24 cellular contexts compared by ENCODE assay signal in the genomic region with DNA sequence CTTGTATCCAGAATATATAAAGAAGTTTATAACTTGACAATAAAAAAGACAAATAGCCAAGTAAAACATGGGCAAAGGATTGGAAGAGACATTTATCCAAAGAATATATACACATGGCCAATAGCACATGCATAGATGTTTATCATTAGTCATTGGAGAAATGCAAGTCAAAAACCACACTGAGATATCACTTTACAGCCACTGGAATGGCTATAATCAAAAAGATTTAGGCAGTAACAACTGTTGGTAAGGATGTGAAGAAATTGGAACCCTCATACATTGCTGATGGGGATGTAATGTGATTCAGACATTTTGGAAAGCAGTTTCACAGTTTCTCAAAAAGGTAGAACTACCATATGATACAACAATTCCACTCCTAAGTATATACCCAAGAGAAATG.
"Had no signal": no experiment of that assay in that cellular context is flagged by ENCODE, and none has a peak within 500 bp of the region (broad histone marks: within the 10 kb centered on the region; RNA-seq: fewer than 3 reads in every experiment).

No MANE protein-coding gene starts in this region.

- ATAC-seq: foreskin keratinocyte; gastroesophageal sphincter; heart left ventricle; natural killer cell; sciatic nerve; stimulated activated memory B cell treated with anti-CD40 and anti-IgM and Interleukin-4, amounts not matched to agents 10 μg/mL and 1 μg/mL and 100 μg/mL, for 72 hours; stimulated activated naive CD8-positive, alpha-beta T cell treated with anti-CD3 and anti-CD28 coated beads, Interleukin-15, Interleukin-2, amounts not matched to agents 100 U/mL and 50 U/mL, for 24 hours had no signal

- H3K27ac Mint-ChIP-seq: memory B cell; natural killer cell; stimulated activated memory B cell treated with anti-CD40 and anti-IgM and Interleukin-4, amounts not matched to agents 10 μg/mL and 1 μg/mL and 100 μg/mL, for 72 hours had no signal

- DNase-seq: dorsolateral prefrontal cortex; effector CD4-positive, alpha-beta T cell; foreskin keratinocyte; heart left ventricle; hippocampal formation; islet precursor cell; left colon; natural killer cell; stimulated activated CD4-positive, alpha-beta T cell treated with anti-CD3 and anti-CD28 coated beads, Interleukin-4, amount 100 ng/mL, for 4 hours; stimulated activated naive CD8-positive, alpha-beta T cell treated with anti-CD3 and anti-CD28 coated beads, Interleukin-15, Interleukin-2, amounts not matched to agents 100 U/mL and 50 U/mL, for 24 hours; upper lobe of left lung had no signal

- H3K4me1 Mint-ChIP-seq: memory B cell; natural killer cell; neural crest cell; stimulated activated memory B cell treated with anti-CD40 and anti-IgM and Interleukin-4, amounts not matched to agents 10 μg/mL and 1 μg/mL and 100 μg/mL, for 72 hours had no signal

- H3K4me1 ChIP-seq: foreskin keratinocyte, gastroesophageal sphincter, heart left ventricle, right atrium auricular region, tibial nerve, upper lobe of left lung had no signal

- FAIRE-seq: colon, pancreas, urothelium cell line had no signal

- H3K27me3 Mint-ChIP-seq: memory B cell; stimulated activated memory B cell treated with anti-CD40 and anti-IgM and Interleukin-4, amounts not matched to agents 10 μg/mL and 1 μg/mL and 100 μg/mL, for 72 hours had no signal

- H3K4me3 ChIP-seq: dorsolateral prefrontal cortex, gastroesophageal sphincter, heart left ventricle, lung, pancreas, right atrium auricular region, thoracic aorta, tibial nerve, upper lobe of left lung had no signal

- H3K4me3 Mint-ChIP-seq: memory B cell; natural killer cell; neural crest cell; stimulated activated memory B cell treated with anti-CD40 and anti-IgM and Interleukin-4, amounts not matched to agents 10 μg/mL and 1 μg/mL and 100 μg/mL, for 72 hours had no signal

- H3K36me3 Mint-ChIP-seq: memory B cell; natural killer cell; stimulated activated memory B cell treated with anti-CD40 and anti-IgM and Interleukin-4, amounts not matched to agents 10 μg/mL and 1 μg/mL and 100 μg/mL, for 72 hours had no signal

- H3K9me3 ChIP-seq: gastroesophageal sphincter, neutrophil, pancreas, thoracic aorta, tibial nerve, upper lobe of left lung had no signal

- H3K27ac ChIP-seq: dorsolateral prefrontal cortex, foreskin keratinocyte, gastroesophageal sphincter, heart left ventricle, neutrophil, right atrium auricular region, thoracic aorta, tibial nerve, upper lobe of left lung had no signal

- H3K27me3 ChIP-seq: dorsolateral prefrontal cortex, foreskin keratinocyte, gastroesophageal sphincter, heart left ventricle, neutrophil, pancreas, right atrium auricular region, tibial nerve, upper lobe of left lung had no signal

- H3K36me3 ChIP-seq: gastroesophageal sphincter, heart left ventricle, neutrophil, pancreas, right atrium auricular region, thoracic aorta, tibial nerve, upper lobe of left lung had no signal
